ENCODE assay signal across 17 cellular contexts in genomic region chr2:159961005-159961404, GRCh38. TPM values are rescaled to one million over a fixed set of nuclear protein-coding genes. Genes with fewer than 3 reads are reported as not detected.
DNase-seq lines count a peak whose midpoint lies in the region; ATAC-seq, FAIRE-seq and TF ChIP-seq lines count a peak whose summit lies in the region.
"Had no signal": no experiment of that assay in that cellular context is flagged by ENCODE, and none has a peak within 500 bp of the region (broad histone marks: within the 10 kb centered on the region; RNA-seq: fewer than 3 reads in every experiment).

No MANE protein-coding gene starts in this region.

- peaks cover 2% of the 10 kb centered on the region for H3K79me1 ChIP-seq in mesenchymal stem cell (replicated peaks; ENCODE audit: low read length, poor library complexity, severe bottlenecking)

- H3K4me1 ChIP-seq in GM12878 (ENCODE audit: control insufficient read depth, insufficient read depth, low read length) (peaks cover 25% of the 10 kb centered on the region), mesenchymal stem cell (ENCODE audit: control insufficient read depth, insufficient read depth, low read depth, low read length) (peaks cover 2% of the 10 kb centered on the region), spleen (peaks cover 0 to 16% (median 0%) of the 10 kb centered on the region in 6 donors)
- H3K4me1 ChIP-seq: gastrocnemius medialis had no signal

- H3K27me3 Mint-ChIP-seq in Calu3 (ENCODE audit: unreplicated experiment): no peaks in the 10 kb centered on the region
- peaks cover 0 to 2% (median 0%) of the 10 kb centered on the region in 3 donors for H3K27me3 Mint-ChIP-seq in CD14-positive monocyte (ENCODE audit: low read depth in 3 of 3)
- H3K27me3 Mint-ChIP-seq: activated CD4-positive, alpha-beta T cell treated with anti-CD3 and anti-CD28 coated beads, Interleukin-2, amount 10 ng/mL, durations not matched to agents 7 days and 5 days had no signal

- FAIRE-seq in GM12878 (lab: Jason Lieb, UNC): no peak

- H3K36me3 Mint-ChIP-seq in Calu3 (ENCODE audit: insufficient read depth, unreplicated experiment): no peaks in the 10 kb centered on the region
- no peaks in the 10 kb centered on the region for H3K36me3 Mint-ChIP-seq in CD14-positive monocyte
- H3K36me3 Mint-ChIP-seq: immature natural killer cell had no signal

- no peak for TF ChIP-seq POLR2A in GM12878 (IDR thresholded peaks at IDR 0.05; ENCODE audit: low read depth, low read length)
- no peak for TF ChIP-seq POLR2A in spleen (IDR thresholded peaks at IDR 0.05)

- peak overlapping the region; percentile 43 for H3K4me2 ChIP-seq in GM12878 (ENCODE audit: control insufficient read depth, insufficient read depth)
- no peak overlapping the region for H3K4me2 ChIP-seq in mesenchymal stem cell (ENCODE audit: low read length, poor library complexity, severe bottlenecking)

- H3K4me1 Mint-ChIP-seq in Calu3 (ENCODE audit: low read depth, unreplicated experiment) (peaks cover 26% of the 10 kb centered on the region), CD14-positive monocyte (peaks cover 33% of the 10 kb centered on the region)
- H3K4me1 Mint-ChIP-seq: immature natural killer cell had no signal

- H3K27ac ChIP-seq in GM12878 (ENCODE audit: control insufficient read depth, insufficient read depth) (peak overlapping the region; percentile 17; the same call in 1 of the 2 replicates), mesenchymal stem cell (ENCODE audit: low read length, poor library complexity, severe bottlenecking) (peak overlapping the region; percentile 47), spleen (peak overlapping the region in 1 of 8 donors; percentile 19)
- H3K27ac ChIP-seq: gastrocnemius medialis had no signal

- TF ChIP-seq RAD21 in Ishikawa (IDR thresholded peaks at IDR 0.05; ENCODE audit: low read depth) (no peak), GM12878 (IDR thresholded peaks at IDR 0.05; ENCODE audit: insufficient read depth, low read depth, low read length) (no peak)

- WGBS in GM12878 (ENCODE audit: insufficient coverage, insufficient replicate concordance, low lambda C conversion rate, missing lambda C conversion rate): 25% methylated on average over 2 of the region's 2 CpGs
- 33% methylated on average over 1 of the region's 2 CpGs for WGBS in mesenchymal stem cell
- whole genome bisulfite sequencing in spleen, 5 donors: 76 to 88% (median 84%) methylated on average over 2 of the region's 2 CpGs

- H3K36me3 ChIP-seq in GM12878 (ENCODE audit: control insufficient read depth in 2 of 2, insufficient read depth in 2 of 2, low read length in 1 of 2): no peaks in the 10 kb centered on the region
- H3K36me3 ChIP-seq in mesenchymal stem cell (ENCODE audit: control insufficient read depth in 1 of 2, insufficient read depth in 2 of 2, low read depth in 1 of 2, low read length in 2 of 2): peaks cover 10 to 40% of the 10 kb centered on the region in 2 experiments
- H3K36me3 ChIP-seq in spleen: no peaks in the 10 kb centered on the region
- H3K36me3 ChIP-seq: gastrocnemius medialis had no signal

- no peak overlapping the region for H3K4me3 Mint-ChIP-seq in Calu3 (ENCODE audit: low read depth, unreplicated experiment)
- H3K4me3 Mint-ChIP-seq in CD14-positive monocyte: no peak overlapping the region
- H3K4me3 Mint-ChIP-seq: activated CD4-positive, alpha-beta T cell treated with anti-CD3 and anti-CD28 coated beads, Interleukin-2, amount 10 ng/mL, durations not matched to agents 7 days and 5 days; immature natural killer cell had no signal

- H3K27me3 ChIP-seq in GM12878 (replicated peaks in 1 of 2; ENCODE audit: control insufficient read depth in 2 of 2, insufficient read depth in 2 of 2, low read length in 1 of 2) (no peaks in the 10 kb centered on the region), mesenchymal stem cell (ENCODE audit: control insufficient read depth in 1 of 2, insufficient read depth in 1 of 2, low read length in 2 of 2) (no peaks in the 10 kb centered on the region), spleen (replicated peaks in 1 of 7) (no peaks in the 10 kb centered on the region)
- H3K27me3 ChIP-seq: gastrocnemius medialis, tibial nerve had no signal

- no peak overlapping the region for H3K4me3 ChIP-seq in GM12878
- H3K4me3 ChIP-seq in mesenchymal stem cell (ENCODE audit: insufficient read depth in 1 of 2, low read depth in 1 of 2, low read length in 2 of 2): no peak overlapping the region
- no peak overlapping the region for H3K4me3 ChIP-seq in spleen
- H3K4me3 ChIP-seq: gastrocnemius medialis, tibial nerve had no signal

- no peak overlapping the region for H2BK120ac ChIP-seq in mesenchymal stem cell (ENCODE audit: low read depth, low read length)

- SMC1A ChIA-PET in GM12878 (lab: Charles Lee; ENCODE audit: uncharacterized antibody, unreplicated experiment): interaction anchor here (0.5 to 1.5 kb wide), 10 partner anchors 14 to 1241 kb away, joined by 3 to 6 read pairs (median 4); no protein-coding TSS in a partner anchor

- no peak overlapping the region for H3K23ac ChIP-seq in mesenchymal stem cell (ENCODE audit: low read length in 2 of 2)

- no peak overlapping the region for H4K8ac ChIP-seq in mesenchymal stem cell (ENCODE audit: low read length)

- H2BK12ac ChIP-seq in mesenchymal stem cell (ENCODE audit: low read length in 2 of 2): peak overlapping the region in 1 of 2 experiments; percentile 90

- in situ Hi-C loops in GM12878 (cut with MboI): no loop called here

- H2BK15ac ChIP-seq in mesenchymal stem cell (ENCODE audit: low read depth, poor library complexity, severe bottlenecking): no peak overlapping the region

- no peak overlapping the region for H4K91ac ChIP-seq in mesenchymal stem cell (ENCODE audit: low read length)

- RAD21 ChIA-PET in GM12878 (lab: Charles Lee; ENCODE audit: unreplicated experiment): interaction anchor here (0.6 to 1.7 kb wide), 6 partner anchors 15 to 249 kb away, joined by 3 to 5 read pairs (median 3); partner anchors contain the start of gene MARCHF7

- H3K9ac ChIP-seq in GM12878 (ENCODE audit: control insufficient read depth, insufficient read depth, low read length): no peak overlapping the region
- peak overlapping the region; percentile 33 for H3K9ac ChIP-seq in mesenchymal stem cell (ENCODE audit: low read length)

- DNase-seq in Calu3 (no peak), GM12878 (ENCODE audit: low read depth, low spot score) (no peak), mesenchymal stem cell (no peak), CD14-positive monocyte (ENCODE audit: low spot score) (no peak), spleen (no peak), putamen (ENCODE audit: low spot score) (no peak)
- DNase-seq: activated CD4-positive, alpha-beta T cell treated with anti-CD3 and anti-CD28 coated beads, Interleukin-2, amount 10 ng/mL, durations not matched to agents 7 days and 5 days; activated T-cell treated with anti-CD3 and anti-CD28 coated beads, Interleukin-2, amount 50 U/mL, for 48 hours; gastrocnemius medialis; immature natural killer cell; NCI-H510A treated with DMSO at 0.1 percent for 48 hours; posterior cingulate gyrus; RPMI8226; stimulated activated CD8-positive, alpha-beta memory T cell treated with anti-CD3 and anti-CD28 coated beads, Interleukin-4, amount 100 ng/mL, for 48 hours had no signal

- no peak overlapping the region for H2AFZ ChIP-seq in GM12878 (ENCODE audit: control insufficient read depth, low read depth, low read length)
- no peak overlapping the region for H2AFZ ChIP-seq in mesenchymal stem cell (ENCODE audit: low read depth, low read length)

- H3K9me3 Mint-ChIP-seq in Calu3 (ENCODE audit: low read depth, unreplicated experiment): no peaks in the 10 kb centered on the region
- peaks cover 0 to 3% (median 0%) of the 10 kb centered on the region in 7 donors for H3K9me3 Mint-ChIP-seq in CD14-positive monocyte
- H3K9me3 Mint-ChIP-seq: activated CD4-positive, alpha-beta T cell treated with anti-CD3 and anti-CD28 coated beads, Interleukin-2, amount 10 ng/mL, durations not matched to agents 7 days and 5 days; immature natural killer cell had no signal

- H3K27ac Mint-ChIP-seq in Calu3 (ENCODE audit: unreplicated experiment) (peak overlapping the region; percentile 74), CD14-positive monocyte (no peak overlapping the region)
- H3K27ac Mint-ChIP-seq: activated CD4-positive, alpha-beta T cell treated with anti-CD3 and anti-CD28 coated beads, Interleukin-2, amount 10 ng/mL, durations not matched to agents 7 days and 5 days; immature natural killer cell had no signal

- H4K20me1 ChIP-seq in GM12878 (ENCODE audit: control insufficient read depth, insufficient read depth): no peaks in the 10 kb centered on the region

- H3K9me3 ChIP-seq in GM12878 (replicated peaks; ENCODE audit: control insufficient read depth, insufficient read depth, low read length) (no peaks in the 10 kb centered on the region; the same call in 2 of the 3 replicates), mesenchymal stem cell (ENCODE audit: control insufficient read depth, low read length) (no peaks in the 10 kb centered on the region), spleen (no peaks in the 10 kb centered on the region)
- H3K9me3 ChIP-seq: gastrocnemius medialis, tibial nerve had no signal

- H3K18ac ChIP-seq in mesenchymal stem cell (ENCODE audit: low read depth in 1 of 2, low read length in 2 of 2): no peak overlapping the region

- no peak overlapping the region for H2AK5ac ChIP-seq in mesenchymal stem cell (ENCODE audit: low read length, severe bottlenecking)

- POLR2A ChIA-PET in GM12878 (lab: Charles Lee): interaction anchor here (1.1 to 1.8 kb wide), 4 partner anchors 17 to 69 kb away, joined by 3 to 6 read pairs (median 4); no protein-coding TSS in a partner anchor

- CTCF ChIA-PET in Calu3 (lab: Charles Lee): no interaction called here
- CTCF ChIA-PET in GM12878 (lab: Yijun Ruan, JAX): interaction anchor here (0.6 to 1.3 kb wide), 5 partner anchors 15 to 54 kb away, joined by 3 read pairs; no protein-coding TSS in a partner anchor

- H3K4ac ChIP-seq in mesenchymal stem cell (ENCODE audit: low read depth in 1 of 2, low read length in 2 of 2): no peak overlapping the region

- TF ChIP-seq CTCF in Calu3 (IDR thresholded peaks at IDR 0.05; ENCODE audit: unreplicated experiment) (no peak), GM12878 (IDR thresholded peaks at IDR 0.05 in 2 of 3, conservative IDR thresholded peaks at IDR 0.05 in 1 of 3; ENCODE audit: control insufficient read depth in 2 of 3, extremely low read depth in 1 of 3, insufficient read depth in 1 of 3, low read depth in 3 of 3, low read length in 3 of 3) (no peak), CD14-positive monocyte (IDR thresholded peaks at IDR 0.05) (no peak), spleen (IDR thresholded peaks at IDR 0.05 in 8 of 11, conservative IDR thresholded peaks at IDR 0.05 in 3 of 11) (no peak)

- intact Hi-C loops in Calu3 (cut with micrococcal nuclease; ENCODE audit: unreplicated experiment): loop anchor here (10.0 kb wide), 1 partner anchor 156 kb away; no protein-coding TSS in a partner anchor
- intact Hi-C loops in GM12878 (cut with micrococcal nuclease; ENCODE audit: unreplicated experiment): loop anchor here (5.0 to 10.0 kb wide), 4 partner anchors 69 to 816 kb away; partner anchors contain the start of gene BAZ2B
- intact Hi-C loops in CD14-positive monocyte (cut with micrococcal nuclease): no loop called here
- intact Hi-C loops in spleen (cut with DNase I; ENCODE audit: low total_unique reads): no loop called here

- peak; percentile 42; the same call in 1 of the 2 replicates for TF ChIP-seq EP300 in Ishikawa (IDR thresholded peaks at IDR 0.05; ENCODE audit: borderline replicate concordance)
- no peak for TF ChIP-seq EP300 in GM12878 (IDR thresholded peaks at IDR 0.05; ENCODE audit: borderline replicate concordance in 1 of 2, control insufficient read depth in 1 of 2, low read depth in 2 of 2, low read length in 2 of 2)

- H3K79me2 ChIP-seq in GM12878 (ENCODE audit: control insufficient read depth, insufficient read depth, low read length): no peaks in the 10 kb centered on the region

- BruUV-seq in Calu3 (replicated peaks; lab: Mats Ljungman, UMichigan) (no TSS peak), GM12878 (replicated peaks; lab: Mats Ljungman, UMichigan) (no TSS peak)

- no peak overlapping the region for H3K14ac ChIP-seq in mesenchymal stem cell (ENCODE audit: low read length in 2 of 2)

- no peak overlapping the region for H2BK5ac ChIP-seq in mesenchymal stem cell (ENCODE audit: low read depth, low read length, poor library complexity, severe bottlenecking)

- ATAC-seq in GM12878 (no peak), HG03439 (IDR thresholded peaks at IDR 0.05; ENCODE audit: unreplicated experiment) (no peak)
- ATAC-seq: gastrocnemius medialis had no signal

RNA-seq across cellular contexts. Expression of gene LY75, which starts 56.4 kb away (rescaled TPM):
- total RNA-seq in Calu3 (2022): 54.7 and 65.6 TPM in 2 replicates
- 524 and 549 TPM in 2 replicates for total RNA-seq in GM12878 (2013; cell fraction: nucleolus; rRNA removed)
- total RNA-seq in GM12878 (2014; rRNA removed): 89.9 and 105 TPM in 2 replicates
- 91.0 and 96.4 TPM in 2 replicates for total RNA-seq in GM12878 (2014; rRNA removed; fragmentation: Illumina TruSeq; extraction: Trizol)
- 61.1 and 65.2 TPM in 2 replicates for total RNA-seq in GM12878 (2021)
- 29.9 TPM for polyA plus RNA-seq in GM12878 (2011; ENCODE audit: low read depth)
- 112 and 124 TPM in 2 replicates for polyA plus RNA-seq in GM12878 (2011; rRNA removed)
- polyA plus RNA-seq in GM12878 (2011; cell fraction: cytosol; rRNA removed): 69.4 and 74.5 TPM in 2 replicates
- polyA plus RNA-seq in GM12878 (2011; cell fraction: nucleus; rRNA removed): 69.0 and 84.1 TPM in 2 replicates
- polyA plus RNA-seq in GM12878 (2012): 35.4 and 61.7 TPM in 2 replicates
- polyA plus RNA-seq in GM12878 (2014; fragmentation: Illumina TruSeq; extraction: Trizol): 87.3 and 115 TPM in 2 replicates
- polyA plus RNA-seq in GM12878 (2014; fragmentation: Nextera tagmentation; extraction: Ambion mirVana): 10 to 100 TPM; 17.6 to 17.8 TPM
- 52.2 and 64.8 TPM in 2 replicates for polyA plus RNA-seq in GM12878 (2014; rRNA removed)
- 10 to 100 TPM; 48.7 to 55.4 TPM for polyA plus RNA-seq in GM12878 (2016; fragmentation: Nextera tagmentation; extraction: Ambion mirVana)
- polyA minus RNA-seq in GM12878 (2011; rRNA and poly(A)+ RNA removed): 155 and 171 TPM in 2 replicates
- 26.6 and 28.9 TPM in 2 replicates for polyA minus RNA-seq in GM12878 (2011; cell fraction: cytosol; rRNA and poly(A)+ RNA removed)
- 178 and 224 TPM in 2 replicates for polyA minus RNA-seq in GM12878 (2011; cell fraction: nucleus; rRNA and poly(A)+ RNA removed)
- polyA plus RNA-seq in mesenchymal stem cell (2013, experiment 1 of 2): 0.03 TPM
- polyA plus RNA-seq in mesenchymal stem cell (2013, experiment 2 of 2): not detected
- polyA plus RNA-seq in CD14-positive monocyte: 10 to 100 TPM in 1 of 2 donors, 1 to 10 TPM in 1; 8.2 to 15.4 TPM
- 10 to 100 TPM; 32.3 to 41.2 (median 35.8) TPM for total RNA-seq in spleen
- polyA plus RNA-seq in spleen: 10 to 100 TPM in 1 of 3 donors, 1 to 10 TPM in 2; 7.6 to 11.0 (median 8.6) TPM

Comparison
In these comparisons a context has a peak if more than half of its experiments do, and no peak if none do; other contexts are left out.
1. intact Hi-C loops: an anchor here in Calu3 (10.0 kb wide) and GM12878 (5.0 to 10.0 kb wide); none called in CD14-positive monocyte and spleen.